Comparison of ENCODE assay signal across 24 cellular contexts in the genomic region with DNA sequence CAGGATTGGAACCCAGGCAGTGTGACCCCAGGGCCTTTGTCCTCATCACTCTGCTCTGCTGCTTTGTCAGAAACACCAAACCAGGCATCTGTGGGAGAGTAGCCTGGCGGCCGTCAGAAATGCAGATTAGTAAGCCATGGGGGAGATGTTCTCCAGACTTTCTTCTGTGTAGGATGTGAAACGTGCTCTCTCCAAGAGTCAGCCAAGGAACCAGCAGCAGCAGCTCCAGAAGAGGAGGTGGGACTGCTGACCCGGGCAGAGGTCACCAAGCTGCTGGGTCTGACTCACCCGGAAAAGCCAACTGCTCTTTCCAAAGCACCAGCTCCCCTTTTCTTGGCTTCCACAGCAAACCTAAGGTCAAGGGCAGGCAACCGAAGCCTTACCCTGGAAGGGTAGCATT. TPM values are rescaled to one million over a fixed set of nuclear protein-coding genes. Genes with fewer than 3 reads are reported as not detected.
DNase-seq lines count a peak whose midpoint lies in the region; ATAC-seq, FAIRE-seq and TF ChIP-seq lines count a peak whose summit lies in the region.
"Had no signal": no experiment of that assay in that cellular context is flagged by ENCODE, and none has a peak within 500 bp of the region (broad histone marks: within the 10 kb centered on the region; RNA-seq: fewer than 3 reads in every experiment).

No MANE protein-coding gene starts in this region.

- peaks cover 6% of the 10 kb centered on the region for H3K36me3 Mint-ChIP-seq in MCF 10A (ENCODE audit: insufficient read depth, unreplicated experiment)
- H3K36me3 Mint-ChIP-seq in CD4-positive, alpha-beta T cell (ENCODE audit: low read depth): no peaks in the 10 kb centered on the region
- H3K36me3 Mint-ChIP-seq: CD8-positive, alpha-beta T cell had no signal

- H2AFZ ChIP-seq in mammary epithelial cell (ENCODE audit: low read depth, low read length): no peak overlapping the region
- H2AFZ ChIP-seq in K562 (ENCODE audit: low read depth, low read length): no peak overlapping the region
- H2AFZ ChIP-seq: GM23248 had no signal

- H3K9ac ChIP-seq in mammary epithelial cell (ENCODE audit: insufficient read depth, low read length): no peak overlapping the region
- no peak overlapping the region for H3K9ac ChIP-seq in K562 (ENCODE audit: insufficient read depth in 1 of 2, low read depth in 2 of 2, low read length in 2 of 2)
- H3K9ac ChIP-seq: BLaER1, GM23248 had no signal

- POLR2A ChIA-PET in MCF 10A (lab: Yijun Ruan, JAX): interaction anchor here (0.7 to 3.4 kb wide), 26 partner anchors 9 to 982 kb away, joined by 3 to 36 read pairs (median 4); a partner anchor contains a TSS
- POLR2A ChIA-PET in K562 (lab: Yijun Ruan, JAX): interaction anchor here (1.0 kb wide), 1 partner anchor 10 kb away, joined by 3 read pairs; no protein-coding TSS in a partner anchor
- POLR2A ChIA-PET in CD4-positive, alpha-beta T cell (lab: Charles Lee): no interaction called here

- WGBS in mammary epithelial cell (ENCODE audit: low coverage, missing lambda C conversion rate): 76% methylated on average over 5 of the region's 6 CpGs
- WGBS in K562 (ENCODE audit: insufficient coverage, low coverage, missing lambda C conversion rate): 6% methylated on average over 6 of the region's 6 CpGs
- 76% methylated on average over 6 of the region's 6 CpGs for WGBS in suprapubic skin

- in situ Hi-C loops in mammary epithelial cell (cut with MboI; ENCODE audit: low sequenced_read_pairs in 2 of 2): loop anchor here (10.0 to 25.0 kb wide), 3 partner anchors 98 to 138 kb away; no protein-coding TSS in a partner anchor
- in situ Hi-C loops in K562 (cut with MboI): loop anchor here (25.0 kb wide), 1 partner anchor 435 kb away; a partner anchor contains a TSS
- in situ Hi-C loops in HAP-1 (cut with MboI; ENCODE audit: low sequenced_read_pairs): loop anchor here (25.0 kb wide), 1 partner anchor 435 kb away; a partner anchor contains a TSS

- DNase-seq in MCF 10A (ENCODE audit: unreplicated experiment): peak; percentile 52
- no peak for DNase-seq in mammary epithelial cell
- no peak for DNase-seq in K562 (ENCODE audit: extremely low read depth in 1 of 4, low spot score in 3 of 4)
- DNase-seq in kidney tubule cell (ENCODE audit: low spot score): peak; percentile 26
- no peak for DNase-seq in HAP-1 (ENCODE audit: low spot score in 2 of 2)
- no peak for DNase-seq in suprapubic skin (ENCODE audit: low spot score in 2 of 2)
- no peak for DNase-seq in CD4-positive, alpha-beta T cell
- no peak for DNase-seq in SK-N-DZ (ENCODE audit: low spot score)
- DNase-seq: ACHN; CD8-positive, alpha-beta T cell; DND-41; GM23248; H9; KBM-7; MV-4-11; NCI-H1694; NCI-H510A; NCI-H748 treated with DMSO at 0.1 percent for 48 hours; SJCRH30 had no signal

- H3K27ac ChIP-seq in mammary epithelial cell (ENCODE audit: insufficient read depth, low read depth, low read length) (no peak overlapping the region), K562 (ENCODE audit: extremely low read depth, low read depth, low read length) (no peak overlapping the region), suprapubic skin (no peak overlapping the region)
- H3K27ac ChIP-seq in CD4-positive, alpha-beta T cell (ENCODE audit: low read depth, low read length): no peak overlapping the region
- H3K27ac ChIP-seq: 22Rv1, BLaER1, GM23248, SJCRH30 had no signal

- CTCF ChIA-PET in MCF 10A (lab: Yijun Ruan, JAX): interaction anchor here (0.5 to 20.7 kb wide), 38 partner anchors 9 to 905 kb away, joined by 3 to 732 read pairs (median 4); a partner anchor contains a TSS
- CTCF ChIA-PET in mammary epithelial cell (lab: Charles Lee; ENCODE audit: low non-redundant PET): interaction anchor here (0.6 kb wide), 1 partner anchor 106 kb away, joined by 3 read pairs; no protein-coding TSS in a partner anchor
- CTCF ChIA-PET in K562 (lab: Yijun Ruan, JAX; ENCODE audit: low intra/inter-chr PET ratio): no interaction called here
- CTCF ChIA-PET in CD4-positive, alpha-beta T cell (lab: Charles Lee): no interaction called here

- no peaks in the 10 kb centered on the region for H3K27me3 Mint-ChIP-seq in MCF 10A (ENCODE audit: insufficient read depth, unreplicated experiment)
- peaks cover 34% of the 10 kb centered on the region for H3K27me3 Mint-ChIP-seq in CD4-positive, alpha-beta T cell

- H3K27ac Mint-ChIP-seq in MCF 10A (ENCODE audit: low read depth, unreplicated experiment): peak overlapping the region; percentile 84
- H3K27ac Mint-ChIP-seq in CD4-positive, alpha-beta T cell: no peak overlapping the region
- H3K27ac Mint-ChIP-seq: CD8-positive, alpha-beta T cell; H9 had no signal

- dilution Hi-C loops in mammary epithelial cell (cut with HindIII; ENCODE audit: low sequenced_read_pairs): no loop called here

- TF ChIP-seq POLR2A in K562 (conservative IDR thresholded peaks at IDR 0.05) (no peak), suprapubic skin (IDR thresholded peaks at IDR 0.05) (no peak)

- H3K36me3 ChIP-seq in mammary epithelial cell (ENCODE audit: insufficient read depth, low read length): no peaks in the 10 kb centered on the region
- H3K36me3 ChIP-seq in K562 (ENCODE audit: control insufficient read depth, insufficient read depth, low read length): no peaks in the 10 kb centered on the region
- H3K36me3 ChIP-seq in HAP-1 (replicated peaks): no peaks in the 10 kb centered on the region
- H3K36me3 ChIP-seq in suprapubic skin: no peaks in the 10 kb centered on the region
- H3K36me3 ChIP-seq: BLaER1, SJCRH30 had no signal

- no peak for TF ChIP-seq RAD21 in K562 (CRISPR knock-in tag; conservative IDR thresholded peaks at IDR 0.05 in 1 of 2, IDR thresholded peaks at IDR 0.05 in 1 of 2)

- H3K4me2 ChIP-seq in mammary epithelial cell (ENCODE audit: insufficient read depth, low read depth, low read length): no peak overlapping the region
- no peak overlapping the region for H3K4me2 ChIP-seq in K562 (ENCODE audit: insufficient read depth, low read length)
- H3K4me2 ChIP-seq: BLaER1 had no signal

- no peaks in the 10 kb centered on the region for H3K27me3 ChIP-seq in mammary epithelial cell (ENCODE audit: insufficient read depth, low read length)
- H3K27me3 ChIP-seq in K562 (ENCODE audit: control insufficient read depth in 2 of 2, insufficient read depth in 2 of 2, low read length in 2 of 2): peaks cover 2 to 30% of the 10 kb centered on the region in 2 experiments; a peak in 3 of 5 replicates
- H3K27me3 ChIP-seq in HAP-1 (ENCODE audit: low read depth): no peaks in the 10 kb centered on the region
- no peaks in the 10 kb centered on the region for H3K27me3 ChIP-seq in suprapubic skin
- H3K27me3 ChIP-seq in CD4-positive, alpha-beta T cell (ENCODE audit: control insufficient read depth, insufficient read depth, low read length): no peaks in the 10 kb centered on the region
- H3K27me3 ChIP-seq: BLaER1 had no signal

- peaks cover 69% of the 10 kb centered on the region for H3K4me1 Mint-ChIP-seq in MCF 10A (ENCODE audit: insufficient read depth, unreplicated experiment)
- H3K4me1 Mint-ChIP-seq in CD4-positive, alpha-beta T cell (ENCODE audit: low read depth): no peaks in the 10 kb centered on the region

- H3K4me3 Mint-ChIP-seq in MCF 10A (ENCODE audit: unreplicated experiment): peak overlapping the region; percentile 67
- no peak overlapping the region for H3K4me3 Mint-ChIP-seq in CD4-positive, alpha-beta T cell
- H3K4me3 Mint-ChIP-seq: CD8-positive, alpha-beta T cell; H9 had no signal

- TF ChIP-seq EP300 in K562 (IDR thresholded peaks at IDR 0.05; ENCODE audit: low read length) (no peak), suprapubic skin (IDR thresholded peaks at IDR 0.05) (no peak)

- TF ChIP-seq CTCF in MCF 10A (IDR thresholded peaks at IDR 0.05; ENCODE audit: unreplicated experiment): no peak
- TF ChIP-seq CTCF in mammary epithelial cell (conservative IDR thresholded peaks at IDR 0.05 in 1 of 2, IDR thresholded peaks at IDR 0.05 in 1 of 2; ENCODE audit: extremely low read depth in 1 of 2, insufficient read depth in 1 of 2, low read depth in 1 of 2, low read length in 2 of 2): no peak
- TF ChIP-seq CTCF in K562 (IDR thresholded peaks at IDR 0.05 in 2 of 3, conservative IDR thresholded peaks at IDR 0.05 in 1 of 3; ENCODE audit: insufficient read depth in 2 of 3, low read depth in 1 of 3, low read length in 3 of 3): no peak
- no peak for TF ChIP-seq CTCF in suprapubic skin (IDR thresholded peaks at IDR 0.05)
- no peak for TF ChIP-seq CTCF in CD4-positive, alpha-beta T cell (IDR thresholded peaks at IDR 0.05)

- H3K4me3 ChIP-seq in mammary epithelial cell (replicated peaks in 1 of 3; ENCODE audit: insufficient read depth in 1 of 3, low read depth in 2 of 3, low read length in 3 of 3) (no peak overlapping the region), K562 (no peak overlapping the region), HAP-1 (no peak overlapping the region), suprapubic skin (no peak overlapping the region)
- H3K4me3 ChIP-seq: BLaER1, GM23248, SJCRH30 had no signal

- no TSS peak for BruUV-seq in MCF 10A (replicated peaks; lab: Mats Ljungman, UMichigan)
- BruUV-seq in mammary epithelial cell (replicated peaks; lab: Mats Ljungman, UMichigan): no TSS peak
- no TSS peak for BruUV-seq in K562 (replicated peaks; lab: Mats Ljungman, UMichigan)

- no peaks in the 10 kb centered on the region for H3K9me3 ChIP-seq in mammary epithelial cell (replicated peaks; ENCODE audit: insufficient read depth, low read length)
- H3K9me3 ChIP-seq in K562 (replicated peaks; ENCODE audit: control insufficient read depth, insufficient read depth, low read depth, low read length): no peaks in the 10 kb centered on the region
- no peaks in the 10 kb centered on the region for H3K9me3 ChIP-seq in HAP-1
- H3K9me3 ChIP-seq in suprapubic skin: no peaks in the 10 kb centered on the region
- no peaks in the 10 kb centered on the region for H3K9me3 ChIP-seq in CD4-positive, alpha-beta T cell (ENCODE audit: control insufficient read depth, low read length)
- H3K9me3 ChIP-seq: BLaER1, SJCRH30 had no signal

- H3K9me3 Mint-ChIP-seq in MCF 10A (ENCODE audit: unreplicated experiment): no peaks in the 10 kb centered on the region
- no peaks in the 10 kb centered on the region for H3K9me3 Mint-ChIP-seq in CD4-positive, alpha-beta T cell
- H3K9me3 Mint-ChIP-seq: CD8-positive, alpha-beta T cell had no signal

- H3K79me2 ChIP-seq in mammary epithelial cell (ENCODE audit: insufficient read depth, low read length): no peaks in the 10 kb centered on the region
- H3K79me2 ChIP-seq in K562 (ENCODE audit: control insufficient read depth, insufficient read depth, low read length): no peaks in the 10 kb centered on the region

- intact Hi-C loops in MCF 10A (cut with micrococcal nuclease) (no loop called here), mammary epithelial cell (cut with micrococcal nuclease) (loop anchor here (5.0 kb wide), 2 partner anchors 245 to 435 kb away; no protein-coding TSS in a partner anchor), K562 (cut with micrococcal nuclease) (no loop called here)
- intact Hi-C loops in CD4-positive, alpha-beta T cell (cut with DNase I, micrococcal nuclease): no loop called here

- H4K20me1 ChIP-seq in mammary epithelial cell (ENCODE audit: insufficient read depth, low read length) (no peaks in the 10 kb centered on the region), K562 (replicated peaks; ENCODE audit: control insufficient read depth, insufficient read depth, low read length) (no peaks in the 10 kb centered on the region)
- H4K20me1 ChIP-seq: BLaER1 had no signal

- FAIRE-seq in K562 (lab: Jason Lieb, UNC): no peak
- FAIRE-seq: GM12891, HepG2 had no signal

- H3K4me1 ChIP-seq in mammary epithelial cell (ENCODE audit: insufficient read depth, low read length) (peaks cover 58% of the 10 kb centered on the region), K562 (replicated peaks in 1 of 2; ENCODE audit: control insufficient read depth in 2 of 2, insufficient read depth in 2 of 2, low read length in 2 of 2) (no peaks in the 10 kb centered on the region), HAP-1 (no peaks in the 10 kb centered on the region), suprapubic skin (peaks cover 28% of the 10 kb centered on the region)
- H3K4me1 ChIP-seq: BLaER1, SJCRH30 had no signal

- no peaks in the 10 kb centered on the region for H3K9me1 ChIP-seq in K562 (ENCODE audit: control insufficient read depth, insufficient read depth, low read length)

- no peak for ATAC-seq in K562
- no peak for ATAC-seq in CD4-positive, alpha-beta T cell (ENCODE audit: poor library complexity)
- ATAC-seq: CD8-positive, alpha-beta T cell; HepG2; Panc1 had no signal

RNA-seq across cellular contexts. Expression of a gene that starts 14.4 kb away (rescaled TPM):
- total RNA-seq in MCF 10A (2022): 168 and 206 TPM in 2 replicates
- 10 to 100 TPM; 17.3 to 38.6 TPM for total RNA-seq in mammary epithelial cell
- 21.6 TPM for polyA plus RNA-seq in mammary epithelial cell
- polyA minus RNA-seq in mammary epithelial cell: 34.9 TPM
- 0.44 and 0.48 TPM in 2 replicates for total RNA-seq in K562 (2011; cell fraction: chromatin; rRNA removed; ENCODE audit: low replicate concordance)
- total RNA-seq in K562 (2011; cell fraction: nucleolus; rRNA removed): 0.26 and 0.50 TPM in 2 replicates
- 0.23 and 0.29 TPM in 2 replicates for total RNA-seq in K562 (2011; cell fraction: nucleoplasm; rRNA removed)
- total RNA-seq in K562 (2014; rRNA removed): 0.08 and 0.14 TPM in 2 replicates
- total RNA-seq in K562 (2014; rRNA removed; fragmentation: Illumina TruSeq; extraction: Trizol): 0.11 and 0.13 TPM in 2 replicates
- total RNA-seq in K562 (2015; rRNA removed; fragmentation: Illumina TruSeq; extraction: Trizol): 0.04 and 0.08 TPM in 2 replicates
- 0.34 and 0.38 TPM in 2 replicates for total RNA-seq in K562 (2021)
- polyA plus RNA-seq in K562 (2011; rRNA removed): 0.03 TPM in 2 replicates
- 0.07 TPM in 1 of 2 replicates, not detected in the other for polyA plus RNA-seq in K562 (2011; cell fraction: cytosol; rRNA removed)
- 0.10 TPM in 1 of 2 replicates, not detected in the other for polyA plus RNA-seq in K562 (2011; cell fraction: nucleus; rRNA removed)
- 0.46 and 7.8 TPM in 2 replicates for polyA plus RNA-seq in K562 (2012)
- 0.19 and 0.26 TPM in 2 replicates for polyA plus RNA-seq in K562 (2014; fragmentation: Illumina TruSeq; extraction: Trizol)
- polyA plus RNA-seq in K562 (2014; fragmentation: Nextera tagmentation; extraction: Ambion mirVana): under 1 TPM; 0.08 to 0.10 TPM
- 0.15 and 0.22 TPM in 2 replicates for polyA plus RNA-seq in K562 (2014; rRNA removed)
- 0.11 TPM in 1 of 2 replicates, not detected in the other for polyA minus RNA-seq in K562 (2011; rRNA and poly(A)+ RNA removed)
- not detected in 2 replicates for polyA minus RNA-seq in K562 (2011; cell fraction: cytosol; rRNA and poly(A)+ RNA removed)
- polyA minus RNA-seq in K562 (2011; cell fraction: nucleus; rRNA and poly(A)+ RNA removed): not detected in 2 replicates
- 10 to 100 TPM in 2 of 4 donors, 1 to 10 TPM in 2; 4.7 to 22.6 (median 13.4) TPM for total RNA-seq in suprapubic skin
- total RNA-seq in CD4-positive, alpha-beta T cell: not detected
- not detected in 2 replicates for polyA plus RNA-seq in SK-N-DZ (2014; cell fraction: cytosol; rRNA removed)
- polyA plus RNA-seq in SK-N-DZ (2014; cell fraction: nucleus; rRNA removed): not detected in 2 replicates
- total RNA-seq: CD8-positive, alpha-beta T cell had no signal

Comparison
In these comparisons a context has a peak if more than half of its experiments do, and no peak if none do; other contexts are left out.
1. DNase-seq: peak in MCF 10A (single experiment) and kidney tubule cell (single experiment); none in mammary epithelial cell (single experiment), K562 (0 of 4), HAP-1 (0 of 2), suprapubic skin (0 of 2), CD4-positive, alpha-beta T cell (0 of 10) and SK-N-DZ (single experiment).
2. CTCF ChIA-PET loops: an anchor here in MCF 10A (0.5 to 20.7 kb wide) and mammary epithelial cell (0.6 kb wide); none called in K562 and CD4-positive, alpha-beta T cell.